1 cellular context compared by ENCODE assay signal in the genomic region with DNA sequence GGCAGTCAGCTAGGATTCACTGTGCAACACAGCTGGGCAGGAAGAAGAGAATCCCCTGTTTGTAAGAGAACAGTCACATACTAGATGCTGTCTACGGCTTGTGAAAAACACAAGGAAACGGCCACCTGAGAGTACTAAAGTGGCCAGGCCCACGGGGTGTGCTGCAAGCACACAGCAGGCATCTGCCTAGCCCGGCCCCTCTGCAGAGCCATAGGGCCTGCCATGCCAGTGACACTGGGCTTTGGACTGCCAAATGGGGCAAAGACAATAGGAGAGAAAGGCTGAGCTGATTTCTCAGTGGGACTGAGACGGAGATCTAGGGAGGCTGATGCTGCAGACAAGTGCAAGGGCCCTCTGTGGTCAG.
TF ChIP-seq lines count a peak whose summit lies in the region.

No MANE protein-coding gene starts in this region.

TF ChIP-seq in IMR-90, 13 proteins besides CTCF, POLR2A, EP300 and RAD21:
- TF ChIP-seq MAZ (IDR thresholded peaks at IDR 0.05; ENCODE audit: borderline replicate concordance, low read depth, low read length) (no peak), MAFK (IDR thresholded peaks at IDR 0.05; ENCODE audit: low read depth, low read length) (no peak), SMC3 (IDR thresholded peaks at IDR 0.05; ENCODE audit: low read depth, low read length) (no peak), CHD1 (IDR thresholded peaks at IDR 0.05; ENCODE audit: low read depth, low read length) (no peak), FOS (IDR thresholded peaks at IDR 0.05; ENCODE audit: low read depth, low read length) (no peak), NFE2L2 (IDR thresholded peaks at IDR 0.05; ENCODE audit: low read depth, low read length) (no peak), MXI1 (IDR thresholded peaks at IDR 0.05; ENCODE audit: borderline replicate concordance, low read depth, low read length) (no peak), RCOR1 (IDR thresholded peaks at IDR 0.05; ENCODE audit: insufficient replicate concordance, low read length) (no peak), CEBPB (IDR thresholded peaks at IDR 0.05; ENCODE audit: low read depth, low read length) (no peak), RFX5 (IDR thresholded peaks at IDR 0.05; ENCODE audit: low read depth, low read length) (no peak), BHLHE40 (IDR thresholded peaks at IDR 0.05; ENCODE audit: low read depth, low read length) (no peak)
- TF ChIP-seq, protein P1, sequence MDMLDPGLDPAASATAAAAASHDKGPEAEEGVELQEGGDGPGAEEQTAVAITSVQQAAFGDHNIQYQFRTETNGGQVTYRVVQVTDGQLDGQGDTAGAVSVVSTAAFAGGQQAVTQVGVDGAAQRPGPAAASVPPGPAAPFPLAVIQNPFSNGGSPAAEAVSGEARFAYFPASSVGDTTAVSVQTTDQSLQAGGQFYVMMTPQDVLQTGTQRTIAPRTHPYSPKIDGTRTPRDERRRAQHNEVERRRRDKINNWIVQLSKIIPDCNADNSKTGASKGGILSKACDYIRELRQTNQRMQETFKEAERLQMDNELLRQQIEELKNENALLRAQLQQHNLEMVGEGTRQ (IDR thresholded peaks at IDR 0.05; ENCODE audit: low read depth, low read length) = no peak
- TF ChIP-seq, protein P2, sequence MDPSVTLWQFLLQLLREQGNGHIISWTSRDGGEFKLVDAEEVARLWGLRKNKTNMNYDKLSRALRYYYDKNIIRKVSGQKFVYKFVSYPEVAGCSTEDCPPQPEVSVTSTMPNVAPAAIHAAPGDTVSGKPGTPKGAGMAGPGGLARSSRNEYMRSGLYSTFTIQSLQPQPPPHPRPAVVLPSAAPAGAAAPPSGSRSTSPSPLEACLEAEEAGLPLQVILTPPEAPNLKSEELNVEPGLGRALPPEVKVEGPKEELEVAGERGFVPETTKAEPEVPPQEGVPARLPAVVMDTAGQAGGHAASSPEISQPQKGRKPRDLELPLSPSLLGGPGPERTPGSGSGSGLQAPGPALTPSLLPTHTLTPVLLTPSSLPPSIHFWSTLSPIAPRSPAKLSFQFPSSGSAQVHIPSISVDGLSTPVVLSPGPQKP (IDR thresholded peaks at IDR 0.05; ENCODE audit: borderline replicate concordance, low read depth, low read length) = no peak
